ENCODE assay signal across 12 cellular contexts in genomic region chr17:8024161-8024560, GRCh38. TPM values are rescaled to one million over a fixed set of nuclear protein-coding genes. Genes with fewer than 3 reads are reported as not detected.
"Had no signal": no experiment of that assay in that cellular context is flagged by ENCODE, and none has a peak within 500 bp of the region (broad histone marks: within the 10 kb centered on the region; RNA-seq: fewer than 3 reads in every experiment).

No MANE protein-coding gene starts in this region.

RNA-seq across cellular contexts. Expression of gene ALOX15B, which starts 14.7 kb away (rescaled TPM):
- total RNA-seq: activated CD4-positive, alpha-beta memory T cell treated with anti-CD3 and anti-CD28 coated beads for 36 hours; activated naive CD4-positive, alpha-beta T cell treated with anti-CD3 and anti-CD28 coated beads for 36 hours; activated naive CD8-positive, alpha-beta T cell treated with anti-CD3 and anti-CD28 coated beads, Interleukin-2, amount 10 ng/mL, durations not matched to agents 7 days and 5 days; cerebellum; fibroblast of lung; sciatic nerve; T-helper 17 cell had no signal
- polyA plus RNA-seq: fibroblast of lung, immature natural killer cell, neural cell had no signal

RNA-seq across cellular contexts. Expression of gene GUCY2D, which starts 21.7 kb away (rescaled TPM):
- total RNA-seq: activated CD4-positive, alpha-beta memory T cell treated with anti-CD3 and anti-CD28 coated beads for 36 hours; activated naive CD4-positive, alpha-beta T cell treated with anti-CD3 and anti-CD28 coated beads for 36 hours; activated naive CD8-positive, alpha-beta T cell treated with anti-CD3 and anti-CD28 coated beads, Interleukin-2, amount 10 ng/mL, durations not matched to agents 7 days and 5 days; bronchial epithelial cell; cerebellum; fibroblast of lung; hepatocyte; renal cortical epithelial cell; sciatic nerve had no signal
- polyA plus RNA-seq: fibroblast of lung, immature natural killer cell had no signal
